9 cellular contexts compared by ENCODE assay signal in genomic region chr1:84166797-84167196, GRCh38. TPM values are rescaled to one million over a fixed set of nuclear protein-coding genes. Genes with fewer than 3 reads are reported as not detected.
DNase-seq lines count a peak whose midpoint lies in the region; ATAC-seq lines count a peak whose summit lies in the region.
"Had no signal": no experiment of that assay in that cellular context is flagged by ENCODE, and none has a peak within 500 bp of the region (broad histone marks: within the 10 kb centered on the region; RNA-seq: fewer than 3 reads in every experiment).

No MANE protein-coding gene starts in this region.

- ATAC-seq in GM19025 (IDR thresholded peaks at IDR 0.05; ENCODE audit: low read depth, unreplicated experiment) (peak; percentile 87), GM21786 (IDR thresholded peaks at IDR 0.05; ENCODE audit: unreplicated experiment) (peak; percentile 83), HG03520 (IDR thresholded peaks at IDR 0.05; ENCODE audit: unreplicated experiment) (peak; percentile 81), naive B cell (ENCODE audit: low read depth in 2 of 2) (peak; percentile 41 to 46)

- H3K4me1 Mint-ChIP-seq in naive B cell: peaks cover 52 to 64% (median 60%) of the 10 kb centered on the region in 3 donors
- H3K4me1 Mint-ChIP-seq in activated naive CD4-positive, alpha-beta T cell treated with anti-CD3 and anti-CD28 coated beads, Interleukin-2, amount 10 ng/mL, durations not matched to agents 7 days and 5 days: peaks cover 56% of the 10 kb centered on the region

- DNase-seq in naive B cell (no peak), kidney tubule cell (ENCODE audit: low spot score) (no peak), foreskin melanocyte (no peak)
- DNase-seq in activated naive CD4-positive, alpha-beta T cell treated with anti-CD3 and anti-CD28 coated beads, Interleukin-2, amount 10 ng/mL, durations not matched to agents 7 days and 5 days: no peak
- DNase-seq: NCI-H2171 treated with DMSO at 0.1 percent for 48 hours; stimulated activated CD4-positive, alpha-beta T cell treated with anti-CD3 and anti-CD28 coated beads, Interleukin-4, amount 100 ng/mL, for 24 hours had no signal

- peaks cover 0 to 6% of the 10 kb centered on the region in 2 donors for H3K36me3 Mint-ChIP-seq in naive B cell
- peaks cover 37% of the 10 kb centered on the region for H3K36me3 Mint-ChIP-seq in activated naive CD4-positive, alpha-beta T cell treated with anti-CD3 and anti-CD28 coated beads, Interleukin-2, amount 10 ng/mL, durations not matched to agents 7 days and 5 days

- no peaks in the 10 kb centered on the region for H3K27me3 Mint-ChIP-seq in naive B cell
- H3K27me3 Mint-ChIP-seq in activated naive CD4-positive, alpha-beta T cell treated with anti-CD3 and anti-CD28 coated beads, Interleukin-2, amount 10 ng/mL, durations not matched to agents 7 days and 5 days: no peaks in the 10 kb centered on the region

- H3K9me3 Mint-ChIP-seq in naive B cell: peaks cover 0 to 5% (median 0%) of the 10 kb centered on the region in 7 donors
- H3K9me3 Mint-ChIP-seq in activated naive CD4-positive, alpha-beta T cell treated with anti-CD3 and anti-CD28 coated beads, Interleukin-2, amount 10 ng/mL, durations not matched to agents 7 days and 5 days: no peaks in the 10 kb centered on the region

- H3K4me3 Mint-ChIP-seq in naive B cell: peak overlapping the region in 2 of 8 donors; percentile 2 to 15
- H3K4me3 Mint-ChIP-seq in activated naive CD4-positive, alpha-beta T cell treated with anti-CD3 and anti-CD28 coated beads, Interleukin-2, amount 10 ng/mL, durations not matched to agents 7 days and 5 days: no peak overlapping the region

- H3K27ac Mint-ChIP-seq in naive B cell: peak overlapping the region in 3 of 6 donors; percentile 0 to 26 (median 4)
- H3K27ac Mint-ChIP-seq in activated naive CD4-positive, alpha-beta T cell treated with anti-CD3 and anti-CD28 coated beads, Interleukin-2, amount 10 ng/mL, durations not matched to agents 7 days and 5 days: no peak overlapping the region

- CTCF ChIA-PET in activated naive CD4-positive, alpha-beta T cell treated with anti-CD3 and anti-CD28 coated beads, Interleukin-2, amount 10 ng/mL, durations not matched to agents 7 days and 5 days (lab: Charles Lee): no interaction called here

RNA-seq across cellular contexts. Expression of gene PRKACB, which starts 22.7 kb away (rescaled TPM):
- polyA plus RNA-seq in naive B cell (ENCODE audit: low read depth in 6 of 6): 10 to 100 TPM; 58.2 to 87.1 (median 66.4) TPM
